8 cellular contexts compared by ENCODE assay signal in the genomic region with DNA sequence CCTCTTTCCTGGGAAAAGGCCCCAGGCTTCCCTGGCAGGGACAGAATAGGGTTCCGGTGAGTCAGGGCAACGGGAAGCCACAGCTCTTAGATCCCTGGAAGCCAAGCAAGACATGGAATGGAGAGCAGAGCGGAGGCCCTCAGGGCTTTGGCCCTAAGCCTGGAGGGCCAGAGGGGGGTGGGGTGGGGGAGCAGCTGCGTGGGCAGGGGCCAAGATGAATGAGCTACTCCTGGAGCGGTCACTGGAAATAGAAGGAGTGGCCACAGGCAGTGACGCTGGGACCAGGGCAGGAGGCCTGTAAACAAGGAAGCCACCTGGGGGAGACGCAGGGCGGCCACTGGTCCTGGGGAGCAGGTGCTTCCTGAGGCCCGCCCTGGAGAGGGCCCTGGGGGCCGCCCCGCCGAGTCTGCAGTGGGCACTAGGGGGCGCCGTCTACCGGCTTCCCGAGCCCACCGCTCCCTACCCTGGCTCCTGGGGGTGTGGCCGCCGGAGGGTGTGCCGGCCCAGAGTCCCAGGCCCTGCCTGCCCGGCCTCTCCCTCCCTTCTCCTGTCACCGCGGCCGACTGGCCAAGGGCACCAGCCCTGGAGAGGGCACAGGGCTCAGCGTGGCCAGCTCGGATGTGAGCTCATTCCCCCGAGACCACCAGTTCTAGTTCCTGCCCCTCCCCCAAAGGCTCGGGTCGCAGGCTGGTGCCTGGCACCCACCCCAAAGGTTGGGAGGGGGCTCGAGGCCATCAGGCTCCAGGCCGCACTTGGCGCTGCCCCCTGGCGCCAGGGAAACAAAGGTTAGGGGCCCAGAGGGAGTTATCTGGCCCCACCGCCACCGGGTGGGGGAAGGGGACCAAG. TPM values are rescaled to one million over a fixed set of nuclear protein-coding genes. Genes with fewer than 3 reads are reported as not detected.
DNase-seq lines count a peak whose midpoint lies in the region; ATAC-seq and TF ChIP-seq lines count a peak whose summit lies in the region.

No MANE protein-coding gene starts in this region.

- CTCF ChIA-PET in HCT116 (lab: Charles Lee), result interaction anchor here (0.5 to 6.8 kb wide), 33 partner anchors 9 to 616 kb away, joined by 3 to 78 read pairs (median 4); a partner anchor contains a TSS

- no TSS peak for BruUV-seq in HCT116 (replicated peaks; lab: Mats Ljungman, UMichigan)

- H3K4me3 ChIP-seq in HCT116 (replicated peaks in 1 of 2; ENCODE audit: low read depth in 1 of 2, low read length in 2 of 2) (peak overlapping the region; percentile 41 to 64), SU-DHL-6 (ENCODE audit: insufficient read depth, low read length, poor library complexity, severe bottlenecking) (peak overlapping the region; percentile 17)

- DNase-seq in EH (ENCODE audit: low read depth) (peak; percentile 99), HCT116 (ENCODE audit: low read depth, low spot score) (peak; percentile 90), NAMALWA (ENCODE audit: low spot score) (peak; percentile 95), cardiac septum (ENCODE audit: low spot score) (peak; percentile 94), posterior vena cava (ENCODE audit: low spot score) (peak; percentile 96), type B pancreatic cell (ENCODE audit: extremely low spot score, unreplicated experiment) (peak; percentile 93)
- DNase-seq in activated naive CD8-positive, alpha-beta T cell treated with anti-CD3 and anti-CD28 coated beads, Interleukin-2, amount 50 U/mL, for 24 hours, result peak; percentile 93

- H3K79me2 ChIP-seq in HCT116 (ENCODE audit: insufficient read depth, low read length), result no peaks in the 10 kb centered on the region
- H3K79me2 ChIP-seq in SU-DHL-6 (ENCODE audit: insufficient read depth, low read length), result no peaks in the 10 kb centered on the region

- peak in 2 of 3 experiments; percentile 76 to 83; a peak in 4 of 6 replicates for TF ChIP-seq CTCF in HCT116 (IDR thresholded peaks at IDR 0.05 in 2 of 3, conservative IDR thresholded peaks at IDR 0.05 in 1 of 3; ENCODE audit: borderline replicate concordance in 1 of 3, insufficient read depth in 1 of 3, low read depth in 2 of 3, low read length in 2 of 3)
- peak; percentile 65 for TF ChIP-seq CTCF in SU-DHL-6 (IDR thresholded peaks at IDR 0.05; ENCODE audit: insufficient read depth, low read length, poor library complexity, severe bottlenecking)
- TF ChIP-seq CTCF in type B pancreatic cell (conservative IDR thresholded peaks at IDR 0.05), result peak; percentile 92

- peaks cover 32 to 40% of the 10 kb centered on the region in 2 experiments for H3K4me1 ChIP-seq in HCT116 (ENCODE audit: control insufficient read depth in 1 of 2, insufficient read depth in 2 of 2, low read length in 2 of 2)

- no peak for TF ChIP-seq RAD21 in HCT116 (IDR thresholded peaks at IDR 0.05; ENCODE audit: low read depth)

- no peaks in the 10 kb centered on the region for H3K9me3 Mint-ChIP-seq in activated naive CD8-positive, alpha-beta T cell treated with anti-CD3 and anti-CD28 coated beads, Interleukin-2, amount 50 U/mL, for 24 hours
- no peaks in the 10 kb centered on the region for H3K9me3 Mint-ChIP-seq in type B pancreatic cell

- H3K9ac ChIP-seq in HCT116 (ENCODE audit: low read length) (peak overlapping the region; percentile 67), SU-DHL-6 (ENCODE audit: low read length) (peak overlapping the region; percentile 29; the same call in 1 of the 2 replicates)

- H3K36me3 Mint-ChIP-seq in activated naive CD8-positive, alpha-beta T cell treated with anti-CD3 and anti-CD28 coated beads, Interleukin-2, amount 50 U/mL, for 24 hours (ENCODE audit: low read depth), result peaks cover 12% of the 10 kb centered on the region
- H3K36me3 Mint-ChIP-seq in type B pancreatic cell, result peaks cover 11% of the 10 kb centered on the region

- H3K4me3 Mint-ChIP-seq in activated naive CD8-positive, alpha-beta T cell treated with anti-CD3 and anti-CD28 coated beads, Interleukin-2, amount 50 U/mL, for 24 hours, result peak overlapping the region; percentile 76
- H3K4me3 Mint-ChIP-seq in type B pancreatic cell, result peak overlapping the region; percentile 44

- H3K27ac Mint-ChIP-seq in activated naive CD8-positive, alpha-beta T cell treated with anti-CD3 and anti-CD28 coated beads, Interleukin-2, amount 50 U/mL, for 24 hours, result no peak overlapping the region
- H3K27ac Mint-ChIP-seq in type B pancreatic cell, result peak overlapping the region; percentile 70

- no peak overlapping the region for H2AFZ ChIP-seq in HCT116 (ENCODE audit: low read depth, low read length, poor library complexity, severe bottlenecking)
- H2AFZ ChIP-seq in SU-DHL-6 (ENCODE audit: low read depth, low read length, severe bottlenecking), result peak overlapping the region; percentile 11

- peaks cover 21% of the 10 kb centered on the region for H3K4me1 Mint-ChIP-seq in activated naive CD8-positive, alpha-beta T cell treated with anti-CD3 and anti-CD28 coated beads, Interleukin-2, amount 50 U/mL, for 24 hours
- peaks cover 28% of the 10 kb centered on the region for H3K4me1 Mint-ChIP-seq in type B pancreatic cell (ENCODE audit: unreplicated experiment)

- POLR2A ChIA-PET in HCT116 (lab: Charles Lee), result interaction anchor here (0.5 to 3.4 kb wide), 14 partner anchors 9 to 450 kb away, joined by 3 to 35 read pairs (median 3); a partner anchor contains a TSS

- TF ChIP-seq POLR2A in HCT116 (IDR thresholded peaks at IDR 0.05; ENCODE audit: borderline replicate concordance, extremely low read depth, insufficient read depth, insufficient read length), result no peak

- H3K27me3 Mint-ChIP-seq in activated naive CD8-positive, alpha-beta T cell treated with anti-CD3 and anti-CD28 coated beads, Interleukin-2, amount 50 U/mL, for 24 hours, result no peaks in the 10 kb centered on the region
- H3K27me3 Mint-ChIP-seq in type B pancreatic cell, result no peaks in the 10 kb centered on the region

- H4K20me1 ChIP-seq in HCT116 (ENCODE audit: insufficient read depth), result no peaks in the 10 kb centered on the region
- no peaks in the 10 kb centered on the region for H4K20me1 ChIP-seq in SU-DHL-6 (ENCODE audit: low read depth, low read length)

- H3F3A ChIP-seq in SU-DHL-6 (ENCODE audit: insufficient read depth), result no peaks in the 10 kb centered on the region

- RAD21 ChIA-PET in HCT116 (lab: Charles Lee; ENCODE audit: low non-redundant PET in 1 of 2, low total read pairs in 2 of 2, uncharacterized antibody in 2 of 2, unreplicated experiment in 2 of 2), result interaction anchor here (0.5 to 2.0 kb wide), 9 partner anchors 12 to 282 kb away, joined by 3 to 12 read pairs (median 4); a partner anchor contains a TSS

- H3K27me3 ChIP-seq in HCT116 (ENCODE audit: insufficient read depth, low read length) (no peaks in the 10 kb centered on the region), SU-DHL-6 (ENCODE audit: low read length) (no peaks in the 10 kb centered on the region)

- H3K4me2 ChIP-seq in HCT116 (ENCODE audit: low read length), result peak overlapping the region; percentile 99
- peak overlapping the region; percentile 49 for H3K4me2 ChIP-seq in SU-DHL-6 (ENCODE audit: low read depth, low read length, poor library complexity, severe bottlenecking)

- peak; percentile 90 for ATAC-seq in HCT116
- ATAC-seq in activated naive CD8-positive, alpha-beta T cell treated with anti-CD3 and anti-CD28 coated beads, Interleukin-2, amount 50 U/mL, for 24 hours, result peak; percentile 92

- intact Hi-C loops in HCT116 (cut with micrococcal nuclease) (loop anchor here (1.0 to 2.0 kb wide), 3 partner anchors 23 to 426 kb away; a partner anchor contains a TSS), cardiac septum (cut with DNase I) (loop anchor here (1.0 to 5.0 kb wide), 5 partner anchors 22 to 276 kb away; a partner anchor contains a TSS), posterior vena cava (cut with DNase I) (loop anchor here (10.0 kb wide), 1 partner anchor 278 kb away; no protein-coding TSS in a partner anchor)

- H3K36me3 ChIP-seq in HCT116 (ENCODE audit: control insufficient read depth in 1 of 2, insufficient read depth in 2 of 2, low read length in 2 of 2) (peaks cover 0 to 7% of the 10 kb centered on the region in 2 experiments; a peak in 2 of 4 replicates), SU-DHL-6 (ENCODE audit: low read length) (no peaks in the 10 kb centered on the region)

- no peaks in the 10 kb centered on the region for H3K9me2 ChIP-seq in HCT116 (ENCODE audit: insufficient read depth)
- H3K9me2 ChIP-seq in SU-DHL-6 (replicated peaks; ENCODE audit: insufficient read depth, low read length), result no peaks in the 10 kb centered on the region

- peak overlapping the region; percentile 94 for H3K27ac ChIP-seq in HCT116 (ENCODE audit: low read depth, low read length)
- peak overlapping the region; percentile 22; the same call in 1 of the 2 replicates for H3K27ac ChIP-seq in SU-DHL-6 (ENCODE audit: low read depth, low read length)

- H3K9me3 ChIP-seq in HCT116 (ENCODE audit: control insufficient read depth in 1 of 2, insufficient read depth in 1 of 2, low read depth in 1 of 2, low read length in 2 of 2), result no peaks in the 10 kb centered on the region
- no peaks in the 10 kb centered on the region for H3K9me3 ChIP-seq in SU-DHL-6 (ENCODE audit: insufficient read depth, low read length)

TF ChIP-seq in HCT116, 20 proteins besides CTCF, POLR2A, EP300 and RAD21:
- TF ChIP-seq SIN3A (IDR thresholded peaks at IDR 0.05; ENCODE audit: low read depth) (no peak), POLR2AphosphoS5 (IDR thresholded peaks at IDR 0.05; ENCODE audit: low read depth, low read length) (peak; percentile 85), TCF7L2 (IDR thresholded peaks at IDR 0.05; ENCODE audit: borderline replicate concordance, extremely low read depth, insufficient read depth, insufficient read length) (peak; percentile 77)

RNA-seq across cellular contexts. Expression of a gene that starts 12.1 kb away (rescaled TPM):
- total RNA-seq in HCT116 (2021; ENCODE audit: unreplicated experiment) (16.9 TPM), cardiac septum (16.0 TPM), posterior vena cava (10 to 100 TPM; 21.9 to 23.3 TPM), type B pancreatic cell (ENCODE audit: low replicate concordance) (25.6 and 37.2 TPM in 2 replicates)
- polyA plus RNA-seq in HCT116 (2012), result 9.3 and 10.0 TPM in 2 replicates

RNA-seq across cellular contexts. Expression of a gene that starts 22.8 kb away (rescaled TPM):
- total RNA-seq in HCT116 (2021; ENCODE audit: unreplicated experiment) (1.5 TPM), cardiac septum (11.5 TPM), posterior vena cava (1 to 10 TPM; 7.4 to 9.8 TPM), type B pancreatic cell (ENCODE audit: low replicate concordance) (2.9 and 5.9 TPM in 2 replicates)
- 1.0 and 1.2 TPM in 2 replicates for polyA plus RNA-seq in HCT116 (2012)

RNA-seq across cellular contexts. Expression of a gene that starts 32.3 kb away (rescaled TPM):
- total RNA-seq in HCT116 (2021; ENCODE audit: unreplicated experiment), result 6.0 TPM
- 4.2 and 4.5 TPM in 2 replicates for polyA plus RNA-seq in HCT116 (2012)
- 0.13 TPM for total RNA-seq in cardiac septum
- total RNA-seq in posterior vena cava, result not detected
- 19.3 and 43.3 TPM in 2 replicates for total RNA-seq in type B pancreatic cell (ENCODE audit: low replicate concordance)

RNA-seq across cellular contexts. Expression of a gene that starts 46.9 kb away (rescaled TPM):
- total RNA-seq in HCT116 (2021; ENCODE audit: unreplicated experiment) (58.9 TPM), cardiac septum (1.6 TPM), posterior vena cava (1 to 10 TPM; 1.5 to 3.9 TPM), type B pancreatic cell (ENCODE audit: low replicate concordance) (7.8 and 12.9 TPM in 2 replicates)
- polyA plus RNA-seq in HCT116 (2012), result 70.2 and 93.5 TPM in 2 replicates

Comparison
In these comparisons a context has a peak if more than half of its experiments do, and no peak if none do; other contexts are left out.
1. Peak in every context shown above with its lines: DNase-seq, ATAC-seq, H3K4me3 ChIP-seq and H3K27ac ChIP-seq.